In the genomic region with DNA sequence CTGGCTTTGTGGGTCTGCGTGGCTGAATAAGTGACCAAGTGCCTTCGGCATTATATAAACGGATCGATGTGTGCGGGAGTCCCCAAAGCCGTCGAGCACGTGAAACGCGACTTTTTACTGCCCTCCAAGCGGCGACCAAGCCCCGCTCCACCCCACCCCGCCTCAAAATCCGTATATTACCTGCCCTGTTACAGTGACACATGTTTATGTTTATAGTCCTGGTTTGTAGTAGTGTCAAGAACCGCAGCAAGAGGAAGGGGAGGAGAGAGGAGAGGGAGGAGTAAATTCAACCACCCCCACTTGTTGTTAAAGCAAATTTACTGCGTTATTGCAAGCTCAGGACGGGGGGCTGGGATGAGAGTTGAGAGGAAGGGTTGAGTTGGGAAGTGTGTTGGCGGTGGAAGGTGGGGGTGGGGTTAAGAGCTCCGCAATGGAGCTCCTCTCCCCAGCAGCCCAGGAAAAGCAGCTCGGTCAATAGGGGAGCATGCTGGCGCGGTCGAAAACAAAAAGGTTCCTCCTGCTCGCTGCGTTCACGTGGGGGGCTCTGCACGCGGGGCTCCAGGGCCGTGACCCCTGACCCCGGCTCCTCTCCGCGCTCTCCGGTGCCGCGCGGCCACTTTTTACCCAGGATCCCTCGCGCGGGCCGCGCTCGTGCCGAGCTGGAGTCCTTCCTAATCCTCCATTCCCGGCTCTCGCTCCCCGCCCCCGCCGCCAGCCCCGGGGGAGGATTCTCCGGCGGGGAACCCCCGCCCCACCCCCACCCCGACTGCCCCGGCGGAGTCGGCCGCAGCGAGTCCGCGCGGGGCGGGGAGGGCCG, we compare ENCODE assay signal across 8 cellular contexts. TPM values are rescaled to one million over a fixed set of nuclear protein-coding genes. Genes with fewer than 3 reads are reported as not detected.
DNase-seq lines count a peak whose midpoint lies in the region; ATAC-seq, FAIRE-seq and TF ChIP-seq lines count a peak whose summit lies in the region.

A gene (minus strand): TSS at position 316 of the 817 bp plus-strand sequence. CDS start 7,860 bp downstream, outside the sequence.

- H3K27ac Mint-ChIP-seq in activated naive CD4-positive, alpha-beta T cell treated with anti-CD3 and anti-CD28 coated beads, Interleukin-2, amount 50 U/mL, for 72 hours, result peak within 1 kb of the TSS; percentile 90 to 93

- H2AFZ ChIP-seq in DND-41 (ENCODE audit: low read depth, low read length) (peak within 1 kb of the TSS; percentile 79), MM.1S (ENCODE audit: low read length) (peak within 1 kb of the TSS; percentile 94)

- H3K9me3 Mint-ChIP-seq in activated naive CD4-positive, alpha-beta T cell treated with anti-CD3 and anti-CD28 coated beads, Interleukin-2, amount 50 U/mL, for 72 hours, result no peaks in the 10 kb centered on the region

- peaks cover 14% of the 10 kb centered on the region for H3K27me3 ChIP-seq in DND-41 (ENCODE audit: insufficient read depth, low read length, poor library complexity)
- peaks cover 24% of the 10 kb centered on the region for H3K27me3 ChIP-seq in MM.1S (replicated peaks; ENCODE audit: insufficient read depth, low read length)

- DNase-seq in DND-41 (peak; percentile 73), H54 (ENCODE audit: insufficient read length, low spot score) (no peak), MM.1S (peak; percentile 48), SHP77 (lab: John Stamatoyannopoulos, UW) (peak; percentile 84 to 86), globus pallidus (ENCODE audit: low spot score) (peak; percentile 81), non-pigmented ciliary epithelial cell (ENCODE audit: low read depth) (peak; percentile 79)
- peak; percentile 64 to 68 for DNase-seq in activated naive CD4-positive, alpha-beta T cell treated with anti-CD3 and anti-CD28 coated beads, Interleukin-2, amount 50 U/mL, for 72 hours (ENCODE audit: low spot score in 2 of 2)

- H3K9ac ChIP-seq in DND-41 (ENCODE audit: low read depth, low read length), result peak within 1 kb of the TSS; percentile 58
- H3K9ac ChIP-seq in MM.1S (ENCODE audit: low read length), result peak within 1 kb of the TSS; percentile 62

- H3K4me3 ChIP-seq in DND-41 (ENCODE audit: low read depth in 1 of 2, low read length in 2 of 2), result peak within 1 kb of the TSS; percentile 16 to 60; a peak in 3 of 4 replicates
- peak within 1 kb of the TSS; percentile 63 for H3K4me3 ChIP-seq in MM.1S (ENCODE audit: low read length)
- H3K4me3 ChIP-seq in urinary bladder (ENCODE audit: low read depth, low read length), result peak within 1 kb of the TSS; percentile 83

- H3K27ac ChIP-seq in DND-41 (ENCODE audit: low read length) (peak within 1 kb of the TSS; percentile 85), MM.1S (ENCODE audit: low read length) (peak within 1 kb of the TSS; percentile 56; the same call in 1 of the 2 replicates), urinary bladder (ENCODE audit: low read depth) (peak within 1 kb of the TSS; percentile 100)

- FAIRE-seq in H54 (lab: Jason Lieb, UNC), result peak; percentile 94

- H3K9me3 ChIP-seq in DND-41 (ENCODE audit: insufficient read depth, low read length, severe bottlenecking) (no peaks in the 10 kb centered on the region), MM.1S (replicated peaks; ENCODE audit: insufficient read depth, low read length) (no peaks in the 10 kb centered on the region)

- H3K79me2 ChIP-seq in DND-41 (ENCODE audit: insufficient read depth, low read length), result no peaks in the 10 kb centered on the region
- H3K79me2 ChIP-seq in MM.1S (ENCODE audit: low read length), result no peaks in the 10 kb centered on the region

- H3K36me3 Mint-ChIP-seq in activated naive CD4-positive, alpha-beta T cell treated with anti-CD3 and anti-CD28 coated beads, Interleukin-2, amount 50 U/mL, for 72 hours, result peaks cover 4 to 15% of the 10 kb centered on the region in 2 donors

- no peak for TF ChIP-seq CTCF in DND-41 (IDR thresholded peaks at IDR 0.05; ENCODE audit: borderline replicate concordance, extremely low read depth, low read length, poor library complexity, severe bottlenecking)
- TF ChIP-seq CTCF in MM.1S (IDR thresholded peaks at IDR 0.05; ENCODE audit: low read length), result no peak

- H3K4me1 ChIP-seq in DND-41 (ENCODE audit: insufficient read depth, low read length), result peaks cover 16% of the 10 kb centered on the region
- H3K4me1 ChIP-seq in MM.1S (ENCODE audit: low read length), result peaks cover 8% of the 10 kb centered on the region; the same call in 1 of the 2 replicates
- no peaks in the 10 kb centered on the region for H3K4me1 ChIP-seq in urinary bladder (ENCODE audit: insufficient read depth)

- peak; percentile 84 for ATAC-seq in DND-41 (ENCODE audit: insufficient read depth, low read depth)
- peak; percentile 65 to 70 for ATAC-seq in activated naive CD4-positive, alpha-beta T cell treated with anti-CD3 and anti-CD28 coated beads, Interleukin-2, amount 50 U/mL, for 72 hours

- 0 out of 2 replicates have a peak, but pooled peaks have one; percentile 9 for TF ChIP-seq POLR2A in H54 (IDR thresholded peaks at IDR 0.05; ENCODE audit: low read depth, low read length)

- peaks cover 23% of the 10 kb centered on the region for H3F3A ChIP-seq in MM.1S (ENCODE audit: insufficient read depth, low read length)

- WGBS in urinary bladder, result under 1% methylated on average over 64 of the region's 64 CpGs

- no peaks in the 10 kb centered on the region for H4K20me1 ChIP-seq in DND-41 (ENCODE audit: insufficient read depth, low read length)
- no peaks in the 10 kb centered on the region for H4K20me1 ChIP-seq in MM.1S (ENCODE audit: insufficient read depth, low read length)

- H3K36me3 ChIP-seq in DND-41 (ENCODE audit: insufficient read depth, low read length) (no peaks in the 10 kb centered on the region), MM.1S (replicated peaks; ENCODE audit: insufficient read depth, low read length) (no peaks in the 10 kb centered on the region), urinary bladder (ENCODE audit: insufficient read depth) (peaks cover 2% of the 10 kb centered on the region)

- no peaks in the 10 kb centered on the region for H3K9me2 ChIP-seq in MM.1S (replicated peaks; ENCODE audit: insufficient read depth, low read length)

- H3K4me2 ChIP-seq in DND-41 (ENCODE audit: insufficient read depth, low read length) (peak within 1 kb of the TSS; percentile 72), MM.1S (ENCODE audit: low read depth, low read length) (peak within 1 kb of the TSS; percentile 92)

RNA-seq across cellular contexts. Expression of the gene that starts here (rescaled TPM):
- total RNA-seq in activated naive CD4-positive, alpha-beta T cell treated with anti-CD3 and anti-CD28 coated beads, Interleukin-2, amount 50 U/mL, for 72 hours, result under 1 TPM in 1 of 2 donors, not detected in 1; 0.54 TPM
- 5.0 TPM for total RNA-seq in urinary bladder
- 0.61 TPM for polyA plus RNA-seq in urinary bladder

Comparison
In these comparisons a context has a peak if more than half of its experiments do, and no peak if none do; other contexts are left out.
1. Peak in DNase-seq and ATAC-seq in activated naive CD4-positive, alpha-beta T cell treated with anti-CD3 and anti-CD28 coated beads, Interleukin-2, amount 50 U/mL, for 72 hours; RNA of the gene not detected or under 1 TPM.